In the genomic region with DNA sequence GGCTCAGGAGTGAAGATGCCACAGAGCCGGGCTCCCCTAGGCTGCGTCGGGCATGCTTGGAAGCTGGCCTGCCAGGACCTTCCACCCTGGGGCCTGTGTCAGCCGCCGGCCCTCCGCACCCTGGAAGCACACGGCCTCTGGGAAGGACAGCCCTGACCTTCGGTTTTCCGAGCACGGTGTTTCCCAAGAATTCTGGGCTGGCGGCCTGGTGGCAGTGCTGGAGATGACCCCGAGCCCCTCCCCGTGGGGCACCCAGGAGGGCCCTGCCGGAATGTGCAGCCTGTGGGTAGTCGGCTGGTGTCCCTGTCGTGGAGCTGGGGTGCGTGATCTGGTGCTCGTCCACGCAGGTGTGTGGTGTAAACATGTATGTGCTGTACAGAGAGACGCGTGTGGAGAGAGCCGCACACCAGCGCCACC, we compare ENCODE assay signal across 16 cellular contexts.
"Had no signal": no experiment of that assay in that cellular context is flagged by ENCODE, and none has a peak within 500 bp of the region (broad histone marks: within the 10 kb centered on the region; RNA-seq: fewer than 3 reads in every experiment).

No MANE protein-coding gene starts in this region.

- H3K36me3 Mint-ChIP-seq: activated naive CD8-positive, alpha-beta T cell treated with anti-CD3 and anti-CD28 coated beads, Interleukin-2, amount 10 ng/mL, durations not matched to agents 7 days and 5 days had no signal

- H3K27me3 ChIP-seq: ascending aorta, thyroid gland, uterus had no signal

- H3K4me3 Mint-ChIP-seq: activated naive CD8-positive, alpha-beta T cell treated with anti-CD3 and anti-CD28 coated beads, Interleukin-2, amount 10 ng/mL, durations not matched to agents 7 days and 5 days; central memory CD8-positive, alpha-beta T cell; endodermal cell; naive thymus-derived CD8-positive, alpha-beta T cell; T-helper 2 cell treated with Interferon-gamma antibody and Interleukin-4, amounts not matched to agents 5 μg/mL and 100 μg/mL, for 36 hours had no signal

- H3K27ac Mint-ChIP-seq: activated naive CD8-positive, alpha-beta T cell treated with anti-CD3 and anti-CD28 coated beads, Interleukin-2, amount 10 ng/mL, durations not matched to agents 7 days and 5 days; endodermal cell; naive thymus-derived CD8-positive, alpha-beta T cell; T-helper 2 cell treated with Interferon-gamma antibody and Interleukin-4, amounts not matched to agents 5 μg/mL and 100 μg/mL, for 36 hours had no signal

- H3K27me3 Mint-ChIP-seq: central memory CD8-positive, alpha-beta T cell had no signal

- H3K9me3 Mint-ChIP-seq: activated naive CD8-positive, alpha-beta T cell treated with anti-CD3 and anti-CD28 coated beads, Interleukin-2, amount 10 ng/mL, durations not matched to agents 7 days and 5 days; central memory CD8-positive, alpha-beta T cell; endodermal cell; naive thymus-derived CD8-positive, alpha-beta T cell; T-helper 2 cell treated with Interferon-gamma antibody and Interleukin-4, amounts not matched to agents 5 μg/mL and 100 μg/mL, for 36 hours had no signal

- ATAC-seq: mucosa of descending colon; naive thymus-derived CD8-positive, alpha-beta T cell had no signal

- H3K4me1 Mint-ChIP-seq: endodermal cell had no signal

- DNase-seq: activated CD4-positive, alpha-beta T cell treated with anti-CD3 and anti-CD28 coated beads for 1 hour; activated CD4-positive, alpha-beta T cell treated with anti-CD3 and anti-CD28 coated beads, Interleukin-2, amount 50 U/mL, for 48 hours; activated naive CD8-positive, alpha-beta T cell treated with anti-CD3 and anti-CD28 coated beads, Interleukin-2, amount 10 ng/mL, durations not matched to agents 7 days and 5 days; activated T-cell treated with anti-CD3 and anti-CD28 coated beads, Interleukin-2, amount 50 U/mL, for 48 hours; dermis blood vessel endothelial cell; endodermal cell; erythroblast; hippocampal formation; mammary epithelial cell; mucosa of descending colon; naive thymus-derived CD8-positive, alpha-beta T cell; thyroid gland; uterus had no signal

- H3K27ac ChIP-seq: ascending aorta, thyroid gland, uterus had no signal

- H3K4me3 ChIP-seq: ascending aorta, mucosa of descending colon, thyroid gland, uterus had no signal

- H3K9me3 ChIP-seq: ascending aorta, mucosa of descending colon, thyroid gland, uterus had no signal

- H3K36me3 ChIP-seq: uterus had no signal
